Comparison of ENCODE assay signal across 18 cellular contexts in the genomic region with DNA sequence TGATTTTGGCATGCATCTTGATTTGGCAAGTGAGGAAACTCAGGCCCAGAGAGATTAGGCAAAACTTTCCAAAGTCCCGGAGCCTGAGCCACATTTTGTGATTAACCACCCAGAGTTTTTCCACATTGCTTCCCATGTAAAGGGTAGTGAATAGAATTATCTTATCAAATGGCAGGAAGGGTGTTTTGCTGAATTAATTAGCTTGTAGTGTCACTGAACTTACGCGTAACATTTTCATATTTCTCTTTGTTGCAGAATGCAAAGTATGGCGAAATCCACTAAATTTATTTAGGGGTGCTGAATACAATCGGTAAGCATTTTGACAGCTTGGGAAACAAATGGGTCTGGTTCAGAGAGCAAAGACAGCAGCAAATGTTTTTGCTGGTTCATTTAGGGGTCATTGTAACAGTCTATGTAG.
"Had no signal": no experiment of that assay in that cellular context is flagged by ENCODE, and none has a peak within 500 bp of the region (broad histone marks: within the 10 kb centered on the region; RNA-seq: fewer than 3 reads in every experiment).

No MANE protein-coding gene starts in this region.

- H3K27ac Mint-ChIP-seq: activated CD8-positive, alpha-beta memory T cell treated with anti-CD3 and anti-CD28 coated beads, Interleukin-2, amount 10 ng/mL, durations not matched to agents 7 days and 5 days; activated naive CD8-positive, alpha-beta T cell; natural killer cell; progenitor cell of endocrine pancreas; stimulated activated naive B cell treated with anti-CD40 and anti-IgM and Interleukin-4, amounts not matched to agents 10 μg/mL and 1 μg/mL and 100 μg/mL, for 72 hours had no signal

- ATAC-seq: activated CD8-positive, alpha-beta memory T cell treated with anti-CD3 and anti-CD28 coated beads, Interleukin-2, amount 10 ng/mL, durations not matched to agents 7 days and 5 days; activated T-cell treated with anti-CD3 and anti-CD28 coated beads, Interleukin-2, amount 50 U/mL, for 4 hours; gastrocnemius medialis; mucosa of descending colon; natural killer cell; stimulated activated naive B cell treated with anti-CD40 and anti-IgM and Interleukin-4, amounts not matched to agents 10 μg/mL and 1 μg/mL and 100 μg/mL, for 72 hours had no signal

- H3K27ac ChIP-seq: gastrocnemius medialis, right lobe of liver had no signal

- H3K27me3 Mint-ChIP-seq: activated CD8-positive, alpha-beta memory T cell treated with anti-CD3 and anti-CD28 coated beads, Interleukin-2, amount 10 ng/mL, durations not matched to agents 7 days and 5 days; progenitor cell of endocrine pancreas; stimulated activated naive B cell treated with anti-CD40 and anti-IgM and Interleukin-4, amounts not matched to agents 10 μg/mL and 1 μg/mL and 100 μg/mL, for 72 hours had no signal

- DNase-seq: activated CD8-positive, alpha-beta memory T cell treated with anti-CD3 and anti-CD28 coated beads, Interleukin-2, amount 10 ng/mL, durations not matched to agents 7 days and 5 days; activated effector memory CD4-positive, alpha-beta T cell treated with anti-CD3 and anti-CD28 coated beads, Interleukin-2, amount 50 U/mL, for 16 hours; activated T-cell treated with anti-CD3 and anti-CD28 coated beads, Interleukin-2, amount 50 U/mL, for 4 hours; anterior cingulate cortex; gastrocnemius medialis; mucosa of descending colon; natural killer cell; nucleus accumbens; right lobe of liver; stimulated activated CD4-positive, alpha-beta T cell treated with anti-CD3 and anti-CD28 coated beads, Interleukin-2, amount 100 ng/mL, for 24 hours; stimulated activated naive B cell treated with anti-CD40 and anti-IgM and Interleukin-4, amounts not matched to agents 10 μg/mL and 1 μg/mL and 100 μg/mL, for 72 hours; substantia nigra; trophoblast cell had no signal

- H3K9me3 Mint-ChIP-seq: activated T-cell treated with anti-CD3 and anti-CD28 coated beads, Interleukin-2, amount 50 U/mL, for 4 hours; natural killer cell; stimulated activated naive B cell treated with anti-CD40 and anti-IgM and Interleukin-4, amounts not matched to agents 10 μg/mL and 1 μg/mL and 100 μg/mL, for 72 hours had no signal

- H3K4me3 ChIP-seq: gastrocnemius medialis, lung, mucosa of descending colon, right lobe of liver had no signal

- H3K9me3 ChIP-seq: gastrocnemius medialis, mucosa of descending colon, right lobe of liver had no signal

- FAIRE-seq: colon, keratinocyte had no signal

- H3K36me3 ChIP-seq: gastrocnemius medialis, right lobe of liver had no signal

- H3K27me3 ChIP-seq: gastrocnemius medialis, right lobe of liver had no signal

- H3K4me3 Mint-ChIP-seq: activated CD8-positive, alpha-beta memory T cell treated with anti-CD3 and anti-CD28 coated beads, Interleukin-2, amount 10 ng/mL, durations not matched to agents 7 days and 5 days; activated naive CD8-positive, alpha-beta T cell; activated T-cell treated with anti-CD3 and anti-CD28 coated beads, Interleukin-2, amount 50 U/mL, for 4 hours; natural killer cell; stimulated activated naive B cell treated with anti-CD40 and anti-IgM and Interleukin-4, amounts not matched to agents 10 μg/mL and 1 μg/mL and 100 μg/mL, for 72 hours had no signal
